ENCODE assay signal across 1 cellular context in genomic region chr17:6588165-6588564, GRCh38.
TF ChIP-seq lines count a peak whose summit lies in the region.

No MANE protein-coding gene starts in this region.

TF ChIP-seq in IMR-90, 13 proteins besides CTCF, POLR2A, EP300 and RAD21:
- TF ChIP-seq BHLHE40 (IDR thresholded peaks at IDR 0.05; ENCODE audit: low read depth, low read length) (no peak), MAFK (IDR thresholded peaks at IDR 0.05; ENCODE audit: low read depth, low read length) (no peak), RFX5 (IDR thresholded peaks at IDR 0.05; ENCODE audit: low read depth, low read length) (no peak), CEBPB (IDR thresholded peaks at IDR 0.05; ENCODE audit: low read depth, low read length) (no peak), MAZ (IDR thresholded peaks at IDR 0.05; ENCODE audit: borderline replicate concordance, low read depth, low read length) (no peak), FOS (IDR thresholded peaks at IDR 0.05; ENCODE audit: low read depth, low read length) (no peak), CHD1 (IDR thresholded peaks at IDR 0.05; ENCODE audit: low read depth, low read length) (no peak)
